ENCODE assay signal across 8 cellular contexts in the genomic region with DNA sequence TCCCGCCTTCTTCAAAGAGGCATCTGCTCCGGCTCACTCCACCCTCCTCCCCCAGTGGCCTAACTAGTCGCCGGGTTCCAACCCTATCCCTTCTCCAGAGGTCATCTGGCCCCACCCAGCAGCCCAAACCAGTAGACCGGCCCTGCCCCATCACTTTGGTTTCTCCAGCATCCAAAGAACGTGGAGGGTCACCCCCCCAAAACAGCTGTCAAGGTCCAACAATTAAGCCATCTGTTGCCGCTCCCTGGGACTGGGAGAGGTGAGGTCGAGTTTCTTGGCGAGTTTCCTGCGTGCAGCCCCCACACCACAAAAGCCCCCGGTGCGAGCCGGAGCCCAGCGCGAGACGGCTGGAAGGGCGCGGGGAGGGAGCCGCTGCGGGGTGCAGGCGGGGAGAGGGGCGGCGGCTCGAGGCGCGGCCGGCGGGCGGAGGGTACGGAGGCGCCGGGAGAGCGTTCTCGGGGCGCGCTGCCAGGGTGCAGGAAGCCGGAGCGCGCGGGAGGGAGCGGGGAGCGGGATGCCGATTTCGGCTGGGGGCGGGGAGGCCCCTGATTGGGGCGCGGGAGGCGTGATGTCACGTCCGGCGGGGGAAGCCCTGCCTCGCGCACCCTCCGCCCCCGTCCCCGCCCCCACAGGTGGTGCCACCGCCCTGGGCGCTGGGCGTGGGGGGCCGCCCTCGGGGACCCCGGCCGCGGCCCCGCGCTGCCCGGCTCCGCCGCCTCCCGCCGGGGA. TPM values are rescaled to one million over a fixed set of nuclear protein-coding genes. Genes with fewer than 3 reads are reported as not detected.
DNase-seq lines count a peak whose midpoint lies in the region; ATAC-seq and TF ChIP-seq lines count a peak whose summit lies in the region.

No MANE protein-coding gene starts in this region.

- H3K9me3 ChIP-seq in NT2/D1 (ENCODE audit: insufficient read depth, low read length) (peaks cover 5% of the 10 kb centered on the region; the same call in 1 of the 2 replicates), esophagus (ENCODE audit: control insufficient read depth in 2 of 2, insufficient read depth in 1 of 2, low read depth in 1 of 2, low read length in 1 of 2) (no peaks in the 10 kb centered on the region), mucosa of stomach (ENCODE audit: control insufficient read depth, low read length) (no peaks in the 10 kb centered on the region)

- ATAC-seq in GM18520 (IDR thresholded peaks at IDR 0.05; ENCODE audit: unreplicated experiment): peak; percentile 38
- peak; percentile 38 for ATAC-seq in HG03442 (IDR thresholded peaks at IDR 0.05; ENCODE audit: unreplicated experiment)

- peaks cover 11% of the 10 kb centered on the region for H3K4me1 Mint-ChIP-seq in activated T-cell treated with anti-CD3 and anti-CD28 coated beads, Interleukin-2, amount 50 U/mL, for 24 hours (ENCODE audit: low read depth)

- peaks cover 18% of the 10 kb centered on the region for H3K27me3 ChIP-seq in NT2/D1 (ENCODE audit: insufficient read depth, insufficient read length)
- no peaks in the 10 kb centered on the region for H3K27me3 ChIP-seq in esophagus (ENCODE audit: control insufficient read depth in 1 of 2, insufficient read depth in 2 of 2, low read length in 2 of 2)
- H3K27me3 ChIP-seq in mucosa of stomach (ENCODE audit: control insufficient read depth, insufficient read depth, low read length): peaks cover 26% of the 10 kb centered on the region

- H3K36me3 Mint-ChIP-seq in activated T-cell treated with anti-CD3 and anti-CD28 coated beads, Interleukin-2, amount 50 U/mL, for 24 hours (ENCODE audit: low read depth): no peaks in the 10 kb centered on the region

- peak; percentile 67 for DNase-seq in NT2/D1 (ENCODE audit: low read depth, low spot score)
- DNase-seq in activated T-cell treated with anti-CD3 and anti-CD28 coated beads, Interleukin-2, amount 50 U/mL, for 24 hours: peak; percentile 90
- peak; percentile 73 to 76 for DNase-seq in stimulated activated CD8-positive, alpha-beta memory T cell treated with anti-CD3 and anti-CD28 coated beads, Interleukin-4, amount 100 ng/mL, for 4 hours (ENCODE audit: low read depth in 2 of 2, low spot score in 1 of 2)

- H3K4me3 ChIP-seq in NT2/D1 (ENCODE audit: insufficient read length, low read depth) (peak overlapping the region; percentile 71), esophagus (ENCODE audit: low read depth in 1 of 2, low read length in 2 of 2) (peak overlapping the region; percentile 63 to 80), mucosa of stomach (ENCODE audit: low read length) (no peak overlapping the region)

- H3K36me3 ChIP-seq in NT2/D1 (ENCODE audit: insufficient read depth, insufficient read length, low read length) (peaks cover 21% of the 10 kb centered on the region), esophagus (ENCODE audit: control insufficient read depth in 2 of 2, insufficient read depth in 2 of 2, low read length in 1 of 2) (no peaks in the 10 kb centered on the region), mucosa of stomach (ENCODE audit: control insufficient read depth, insufficient read depth, low read length) (no peaks in the 10 kb centered on the region)

- WGBS in esophagus, 2 donors: 1 to 2% methylated on average over 42 to 71 of the region's 71 CpGs

- peak overlapping the region; percentile 87 for H3K9ac ChIP-seq in NT2/D1 (ENCODE audit: insufficient read length, low read depth)
- peak overlapping the region; percentile 34 for H3K9ac ChIP-seq in mucosa of stomach (ENCODE audit: low read length)

- H3K27ac ChIP-seq in 22Rv1 (peak overlapping the region; percentile 59), esophagus (ENCODE audit: low read depth in 2 of 2, low read length in 1 of 2) (peak overlapping the region; percentile 97 to 98)

- peak overlapping the region; percentile 77 for H3K4me3 Mint-ChIP-seq in activated T-cell treated with anti-CD3 and anti-CD28 coated beads, Interleukin-2, amount 50 U/mL, for 24 hours

- H3K4me1 ChIP-seq in NT2/D1 (ENCODE audit: insufficient read depth, insufficient read length) (peaks cover 46% of the 10 kb centered on the region), esophagus (ENCODE audit: control insufficient read depth in 2 of 2, insufficient read depth in 2 of 2, low read length in 1 of 2) (peaks cover 13 to 48% of the 10 kb centered on the region in 2 donors), mucosa of stomach (ENCODE audit: control insufficient read depth, insufficient read depth, low read length) (peaks cover 24% of the 10 kb centered on the region)

- H3K9me3 Mint-ChIP-seq in activated T-cell treated with anti-CD3 and anti-CD28 coated beads, Interleukin-2, amount 50 U/mL, for 24 hours: no peaks in the 10 kb centered on the region

- H3K27ac Mint-ChIP-seq in activated T-cell treated with anti-CD3 and anti-CD28 coated beads, Interleukin-2, amount 50 U/mL, for 24 hours: peak overlapping the region; percentile 44

- no peak for TF ChIP-seq CTCF in 22Rv1 (IDR thresholded peaks at IDR 0.05)

- peaks cover 36% of the 10 kb centered on the region for H3K27me3 Mint-ChIP-seq in activated T-cell treated with anti-CD3 and anti-CD28 coated beads, Interleukin-2, amount 50 U/mL, for 24 hours

RNA-seq across cellular contexts. Expression of a gene that starts 0.6 kb away (rescaled TPM):
- 10 to 100 TPM; 57.9 to 82.0 TPM for polyA plus RNA-seq in esophagus
